In genomic region chr15:22981336-22981840, GRCh38 we compare ENCODE assay signal across 9 cellular contexts. TPM values are rescaled to one million over a fixed set of nuclear protein-coding genes. Genes with fewer than 3 reads are reported as not detected.
DNase-seq lines count a peak whose midpoint lies in the region; ATAC-seq and TF ChIP-seq lines count a peak whose summit lies in the region.
"Had no signal": no experiment of that assay in that cellular context is flagged by ENCODE, and none has a peak within 500 bp of the region (broad histone marks: within the 10 kb centered on the region; RNA-seq: fewer than 3 reads in every experiment).

No MANE protein-coding gene starts in this region.

- no peak overlapping the region for H4K8ac ChIP-seq in mesenchymal stem cell (ENCODE audit: low read length)

- no peak overlapping the region for H3K18ac ChIP-seq in mesenchymal stem cell (ENCODE audit: low read depth in 1 of 2, low read length in 2 of 2)

- no peaks in the 10 kb centered on the region for H3K36me3 Mint-ChIP-seq in activated T-cell treated with anti-CD3 and anti-CD28 coated beads, Interleukin-2, amount 50 U/mL, for 72 hours (ENCODE audit: insufficient read depth in 2 of 2)
- no peaks in the 10 kb centered on the region for H3K36me3 Mint-ChIP-seq in brain

- H3K27me3 ChIP-seq in mesenchymal stem cell (ENCODE audit: control insufficient read depth in 1 of 2, insufficient read depth in 1 of 2, low read length in 2 of 2) (no peaks in the 10 kb centered on the region), transverse colon (no peaks in the 10 kb centered on the region)

- H3K36me3 ChIP-seq in mesenchymal stem cell (ENCODE audit: control insufficient read depth in 1 of 2, insufficient read depth in 2 of 2, low read depth in 1 of 2, low read length in 2 of 2): no peaks in the 10 kb centered on the region
- no peaks in the 10 kb centered on the region for H3K36me3 ChIP-seq in transverse colon

- H3K9me3 ChIP-seq in mesenchymal stem cell (ENCODE audit: control insufficient read depth, low read length) (no peaks in the 10 kb centered on the region), transverse colon (no peaks in the 10 kb centered on the region)

- no peak for TF ChIP-seq POLR2A in transverse colon (IDR thresholded peaks at IDR 0.05)

- peak overlapping the region; percentile 98 for H3K4me2 ChIP-seq in mesenchymal stem cell (ENCODE audit: low read length, poor library complexity, severe bottlenecking)

- H3K9ac ChIP-seq in mesenchymal stem cell (ENCODE audit: low read length): peak overlapping the region; percentile 86

- H3K27ac Mint-ChIP-seq in activated T-cell treated with anti-CD3 and anti-CD28 coated beads, Interleukin-2, amount 50 U/mL, for 72 hours: no peak overlapping the region
- H3K27ac Mint-ChIP-seq in brain: peak overlapping the region in 3 of 5 experiments; percentile 66 to 84 (median 73)

- TF ChIP-seq CTCF in brain (conservative IDR thresholded peaks at IDR 0.05): no peak
- no peak for TF ChIP-seq CTCF in transverse colon (IDR thresholded peaks at IDR 0.05)

- 92% methylated on average over 15 of the region's 20 CpGs for WGBS in mesenchymal stem cell
- 85 to 95% methylated on average over 4 to 20 of the region's 20 CpGs for WGBS in transverse colon (ENCODE audit: low coverage in 1 of 2), 2 donors

- H2AK5ac ChIP-seq in mesenchymal stem cell (ENCODE audit: low read length, severe bottlenecking): no peak overlapping the region

- no peak overlapping the region for H3K27ac ChIP-seq in mesenchymal stem cell (ENCODE audit: low read length, poor library complexity, severe bottlenecking)
- peak overlapping the region; percentile 84 to 93 (median 88) for H3K27ac ChIP-seq in transverse colon

- peaks cover 13% of the 10 kb centered on the region for H3K4me1 Mint-ChIP-seq in activated T-cell treated with anti-CD3 and anti-CD28 coated beads, Interleukin-2, amount 50 U/mL, for 72 hours (ENCODE audit: low read depth)
- peaks cover 8% of the 10 kb centered on the region for H3K4me1 Mint-ChIP-seq in brain

- no peak overlapping the region for H4K91ac ChIP-seq in mesenchymal stem cell (ENCODE audit: low read length)

- H3K4me1 ChIP-seq in mesenchymal stem cell (ENCODE audit: control insufficient read depth, insufficient read depth, low read depth, low read length) (peaks cover 5% of the 10 kb centered on the region), transverse colon (peaks cover 4 to 18% (median 8%) of the 10 kb centered on the region in 4 donors)

- H3K27me3 Mint-ChIP-seq in activated T-cell treated with anti-CD3 and anti-CD28 coated beads, Interleukin-2, amount 50 U/mL, for 72 hours (ENCODE audit: low read depth): peaks cover 16% of the 10 kb centered on the region
- H3K27me3 Mint-ChIP-seq in brain: peaks cover 15% of the 10 kb centered on the region

- no peaks in the 10 kb centered on the region for H3K9me3 Mint-ChIP-seq in activated T-cell treated with anti-CD3 and anti-CD28 coated beads, Interleukin-2, amount 50 U/mL, for 72 hours
- no peaks in the 10 kb centered on the region for H3K9me3 Mint-ChIP-seq in brain

- H2BK15ac ChIP-seq in mesenchymal stem cell (ENCODE audit: low read depth, poor library complexity, severe bottlenecking): no peak overlapping the region

- H2BK5ac ChIP-seq in mesenchymal stem cell (ENCODE audit: low read depth, low read length, poor library complexity, severe bottlenecking): no peak overlapping the region

- no peak overlapping the region for H2BK12ac ChIP-seq in mesenchymal stem cell (ENCODE audit: low read length in 2 of 2)

- no peak overlapping the region for H2BK120ac ChIP-seq in mesenchymal stem cell (ENCODE audit: low read depth, low read length)

- no peak overlapping the region for H2AFZ ChIP-seq in mesenchymal stem cell (ENCODE audit: low read depth, low read length)

- no peak overlapping the region for H3K14ac ChIP-seq in mesenchymal stem cell (ENCODE audit: low read length in 2 of 2)

- peak overlapping the region; percentile 70 to 73 for H3K4me3 Mint-ChIP-seq in activated T-cell treated with anti-CD3 and anti-CD28 coated beads, Interleukin-2, amount 50 U/mL, for 72 hours
- peak overlapping the region; percentile 82 to 90 (median 84) for H3K4me3 Mint-ChIP-seq in brain

- H3K79me1 ChIP-seq in mesenchymal stem cell (replicated peaks; ENCODE audit: low read length, poor library complexity, severe bottlenecking): peaks cover 4% of the 10 kb centered on the region

- in situ Hi-C loops in transverse colon (cut with MboI; ENCODE audit: low pct_ligation_motif_present in 1 of 4, low pct_unique_long_range_greater_than_20kb in 1 of 4, low sequenced_read_pairs in 3 of 4): no loop called here

- no peak for ATAC-seq in activated T-cell treated with anti-CD3 and anti-CD28 coated beads, Interleukin-2, amount 50 U/mL, for 72 hours (replicated peaks in 1 of 2)

- H3K4ac ChIP-seq in mesenchymal stem cell (ENCODE audit: low read depth in 1 of 2, low read length in 2 of 2): no peak overlapping the region

- no peak overlapping the region for H3K23ac ChIP-seq in mesenchymal stem cell (ENCODE audit: low read length in 2 of 2)

- intact Hi-C loops in transverse colon (cut with DNase I; ENCODE audit: low total_unique reads): no loop called here

- DNase-seq in activated T-cell treated with anti-CD3 and anti-CD28 coated beads, Interleukin-2, amount 50 U/mL, for 72 hours: no peak
- DNase-seq in activated T-cell treated with anti-CD3 and anti-CD28 coated beads, Interleukin-2, amount 50 U/mL, for 1 hour: no peak
- no peak for DNase-seq in mesenchymal stem cell
- DNase-seq in transverse colon: no peak
- no peak for DNase-seq in NCI-H82 treated with DMSO at 0.1 percent for 48 hours (lab: John Stamatoyannopoulos, UW; ENCODE audit: unreplicated experiment)
- DNase-seq in effector CD4-positive, alpha-beta T cell: no peak
- no peak for DNase-seq in NCI-H1694 (lab: John Stamatoyannopoulos, UW)
- DNase-seq: activated CD4-positive, alpha-beta T cell treated with anti-CD3 and anti-CD28 coated beads, Interleukin-2, amount 50 U/mL, for 1 hour had no signal

- H3K4me3 ChIP-seq in mesenchymal stem cell (ENCODE audit: insufficient read depth in 1 of 2, low read depth in 1 of 2, low read length in 2 of 2): peak overlapping the region in 1 of 2 experiments; percentile 88
- H3K4me3 ChIP-seq in transverse colon: peak overlapping the region in 2 of 4 donors; percentile 76 to 87

- TF ChIP-seq EP300 in transverse colon (IDR thresholded peaks at IDR 0.05; ENCODE audit: low read depth): no peak

RNA-seq across cellular contexts. Expression of gene CYFIP1, which starts 1.2 kb away (rescaled TPM):
- 10 to 100 TPM; 13.5 to 19.2 TPM for total RNA-seq in activated T-cell treated with anti-CD3 and anti-CD28 coated beads, Interleukin-2, amount 50 U/mL, for 72 hours
- 41.4 TPM for polyA plus RNA-seq in brain (ENCODE audit: insufficient read depth, low read depth, low replicate concordance)
- 42.1 TPM for polyA plus RNA-seq in mesenchymal stem cell (2013, experiment 1 of 2)
- polyA plus RNA-seq in mesenchymal stem cell (2013, experiment 2 of 2): 39.2 TPM
- 100 to 1,000 TPM in 3 of 4 donors, 10 to 100 TPM in 1; 63.7 to 201 (median 171) TPM for total RNA-seq in transverse colon

RNA-seq across cellular contexts. Expression of gene TUBGCP5, which starts 58.0 kb away (rescaled TPM):
- total RNA-seq in activated T-cell treated with anti-CD3 and anti-CD28 coated beads, Interleukin-2, amount 50 U/mL, for 72 hours: 10 to 100 TPM; 10.3 to 12.6 TPM
- 6.6 TPM for polyA plus RNA-seq in brain (ENCODE audit: insufficient read depth, low read depth, low replicate concordance)
- polyA plus RNA-seq in mesenchymal stem cell (2013, experiment 1 of 2): 12.5 TPM
- polyA plus RNA-seq in mesenchymal stem cell (2013, experiment 2 of 2): 13.3 TPM
- 10 to 100 TPM; 10.1 to 19.1 (median 10.7) TPM for total RNA-seq in transverse colon
